ENCODE assay signal across 8 cellular contexts in genomic region chr11:43879789-43880639, GRCh38. TPM values are rescaled to one million over a fixed set of nuclear protein-coding genes. Genes with fewer than 3 reads are reported as not detected.
DNase-seq lines count a peak whose midpoint lies in the region; ATAC-seq and TF ChIP-seq lines count a peak whose summit lies in the region.

No MANE protein-coding gene starts in this region.

- H3K27ac Mint-ChIP-seq in activated CD4-positive, alpha-beta T cell treated with anti-CD3 and anti-CD28 coated beads, Interleukin-2, amount 10 ng/mL, durations not matched to agents 24 days and 14 days, result peak overlapping the region; percentile 90
- peak overlapping the region; percentile 78 for H3K27ac Mint-ChIP-seq in activated T-helper 17 cell treated with anti-CD3 and anti-CD28 coated beads, Interleukin-2, amount 50 U/mL, for 72 hours

- H3K4me1 Mint-ChIP-seq in activated CD4-positive, alpha-beta T cell treated with anti-CD3 and anti-CD28 coated beads, Interleukin-2, amount 10 ng/mL, durations not matched to agents 24 days and 14 days, result peaks cover 14% of the 10 kb centered on the region
- H3K4me1 Mint-ChIP-seq in activated T-helper 17 cell treated with anti-CD3 and anti-CD28 coated beads, Interleukin-2, amount 50 U/mL, for 72 hours, result peaks cover 11% of the 10 kb centered on the region

- intact Hi-C loops in activated CD4-positive, alpha-beta T cell treated with anti-CD3 and anti-CD28 coated beads, Interleukin-2, amount 10 ng/mL, durations not matched to agents 24 days and 14 days (cut with micrococcal nuclease), result loop anchor here (1.0 to 10.0 kb wide), 3 partner anchors 11 to 215 kb away; partner anchors contain the start of gene EXT2

- H3K4me3 ChIP-seq in kidney epithelial cell (ENCODE audit: low read depth, low read length), result peak overlapping the region; percentile 67
- H3K4me3 ChIP-seq in thymus (ENCODE audit: low read length), result peak overlapping the region; percentile 84

- WGBS in thymus, result 52% methylated on average over 13 of the region's 13 CpGs

- peaks cover 18% of the 10 kb centered on the region for H3K27me3 Mint-ChIP-seq in activated CD4-positive, alpha-beta T cell treated with anti-CD3 and anti-CD28 coated beads, Interleukin-2, amount 10 ng/mL, durations not matched to agents 24 days and 14 days
- peaks cover 5% of the 10 kb centered on the region for H3K27me3 Mint-ChIP-seq in activated T-helper 17 cell treated with anti-CD3 and anti-CD28 coated beads, Interleukin-2, amount 50 U/mL, for 72 hours

- peaks cover 25% of the 10 kb centered on the region for H3K36me3 Mint-ChIP-seq in activated CD4-positive, alpha-beta T cell treated with anti-CD3 and anti-CD28 coated beads, Interleukin-2, amount 10 ng/mL, durations not matched to agents 24 days and 14 days (ENCODE audit: low read depth)
- H3K36me3 Mint-ChIP-seq in activated T-helper 17 cell treated with anti-CD3 and anti-CD28 coated beads, Interleukin-2, amount 50 U/mL, for 72 hours (ENCODE audit: low read depth), result peaks cover 35% of the 10 kb centered on the region

- H3K4me1 ChIP-seq in thymus (ENCODE audit: control insufficient read depth, insufficient read depth, low read length), result peaks cover 9% of the 10 kb centered on the region

- no peak for ATAC-seq in activated T-helper 17 cell treated with anti-CD3 and anti-CD28 coated beads, Interleukin-2, amount 50 U/mL, for 72 hours (replicated peaks)
- ATAC-seq in HG03442 (IDR thresholded peaks at IDR 0.05; ENCODE audit: unreplicated experiment), result no peak

- H3K27me3 ChIP-seq in kidney epithelial cell (ENCODE audit: control insufficient read depth, insufficient read depth, low read length) (no peaks in the 10 kb centered on the region), thymus (ENCODE audit: control insufficient read depth, insufficient read depth) (no peaks in the 10 kb centered on the region)

- no peaks in the 10 kb centered on the region for H3K9me3 ChIP-seq in thymus (ENCODE audit: control insufficient read depth)

- no peak overlapping the region for H3K27ac ChIP-seq in thymus (ENCODE audit: low read depth)

- H3K4me3 Mint-ChIP-seq in activated CD4-positive, alpha-beta T cell treated with anti-CD3 and anti-CD28 coated beads, Interleukin-2, amount 10 ng/mL, durations not matched to agents 24 days and 14 days, result peak overlapping the region; percentile 93
- H3K4me3 Mint-ChIP-seq in activated T-helper 17 cell treated with anti-CD3 and anti-CD28 coated beads, Interleukin-2, amount 50 U/mL, for 72 hours, result peak overlapping the region; percentile 86

- DNase-seq in activated CD4-positive, alpha-beta T cell treated with anti-CD3 and anti-CD28 coated beads, Interleukin-2, amount 10 ng/mL, durations not matched to agents 24 days and 14 days, result no peak
- no peak for DNase-seq in activated CD4-positive, alpha-beta T cell treated with anti-CD3 and anti-CD28 coated beads for 48 hours
- DNase-seq in kidney epithelial cell (ENCODE audit: low read depth) (no peak), RKO (ENCODE audit: low spot score) (no peak), NCI-H2196 treated with DMSO at 0.1 percent for 48 hours (lab: John Stamatoyannopoulos, UW; ENCODE audit: unreplicated experiment) (no peak)

- H3K36me3 ChIP-seq in kidney epithelial cell (ENCODE audit: control insufficient read depth, insufficient read depth, low read length), result no peaks in the 10 kb centered on the region
- H3K36me3 ChIP-seq in thymus (ENCODE audit: control insufficient read depth, insufficient read depth), result peaks cover 3% of the 10 kb centered on the region

- no peak for TF ChIP-seq CTCF in kidney epithelial cell (IDR thresholded peaks at IDR 0.05; ENCODE audit: insufficient read depth, low read length, poor library complexity, severe bottlenecking)

- H3K9me3 Mint-ChIP-seq in activated CD4-positive, alpha-beta T cell treated with anti-CD3 and anti-CD28 coated beads, Interleukin-2, amount 10 ng/mL, durations not matched to agents 24 days and 14 days, result peaks cover 21% of the 10 kb centered on the region
- no peaks in the 10 kb centered on the region for H3K9me3 Mint-ChIP-seq in activated T-helper 17 cell treated with anti-CD3 and anti-CD28 coated beads, Interleukin-2, amount 50 U/mL, for 72 hours

RNA-seq across cellular contexts. Expression of gene ALKBH3, which starts 0.6 kb away (rescaled TPM):
- 38.3 and 41.4 TPM in 2 replicates for total RNA-seq in activated CD4-positive, alpha-beta T cell treated with anti-CD3 and anti-CD28 coated beads, Interleukin-2, amount 10 ng/mL, durations not matched to agents 24 days and 14 days
- 10 to 100 TPM; 26.5 to 42.4 TPM for total RNA-seq in activated T-helper 17 cell treated with anti-CD3 and anti-CD28 coated beads, Interleukin-2, amount 50 U/mL, for 72 hours
- total RNA-seq in kidney epithelial cell, result 38.5 and 48.0 TPM in 2 replicates
- polyA plus RNA-seq in thymus, result 33.5 TPM
